ENCODE assay signal across 13 cellular contexts in genomic region chr17:61248399-61248798, GRCh38.
A peak's percentile ranks its signal among the peaks of the same experiment; 100 is the strongest.
DNase-seq lines count a peak whose midpoint lies in the region; ATAC-seq and TF ChIP-seq lines count a peak whose summit lies in the region.
"Had no signal": no experiment of that assay in that cellular context is flagged by ENCODE, and none has a peak within 500 bp of the region (broad histone marks: within the 10 kb centered on the region; RNA-seq: fewer than 3 reads in every experiment).

No MANE protein-coding gene starts in this region.

- no peak for DNase-seq in CD14-positive monocyte (ENCODE audit: low spot score)
- peak; percentile 63 for DNase-seq in M059J (ENCODE audit: low read depth)
- DNase-seq in ascending aorta (ENCODE audit: low spot score in 2 of 2) = no peak
- no peak for DNase-seq in mesothelial cell of epicardium (ENCODE audit: low spot score in 2 of 2, unreplicated experiment in 2 of 2)
- no peak for DNase-seq in COR-L47 (lab: John Stamatoyannopoulos, UW)
- DNase-seq: kidney, NCI-H1694, nucleus accumbens had no signal

- H3K4me1 ChIP-seq in ascending aorta = peaks cover 6 to 46% of the 10 kb centered on the region in 2 donors

- H3K9me3 Mint-ChIP-seq in CD14-positive monocyte = peaks cover 0 to 3% (median 0%) of the 10 kb centered on the region in 7 donors
- no peaks in the 10 kb centered on the region for H3K9me3 Mint-ChIP-seq in mesothelial cell of epicardium

- H3K4me1 Mint-ChIP-seq in CD14-positive monocyte = peaks cover 52% of the 10 kb centered on the region
- peaks cover 47% of the 10 kb centered on the region for H3K4me1 Mint-ChIP-seq in mesothelial cell of epicardium

- peak overlapping the region in 4 of 7 donors; percentile 2 to 52 (median 34) for H3K27ac Mint-ChIP-seq in CD14-positive monocyte
- peak overlapping the region; percentile 80 for H3K27ac Mint-ChIP-seq in mesothelial cell of epicardium

- H3K27me3 ChIP-seq in ascending aorta = no peaks in the 10 kb centered on the region

- ATAC-seq in GM19395 (IDR thresholded peaks at IDR 0.05; ENCODE audit: unreplicated experiment) (no peak), HG03520 (IDR thresholded peaks at IDR 0.05; ENCODE audit: unreplicated experiment) (no peak), HG02571 (IDR thresholded peaks at IDR 0.05; ENCODE audit: unreplicated experiment) (no peak)

- peak overlapping the region; percentile 55 to 73 for H3K27ac ChIP-seq in ascending aorta
- H3K27ac ChIP-seq: C4-2B, VCaP had no signal

- intact Hi-C loops in CD14-positive monocyte (cut with micrococcal nuclease) (no loop called here), ascending aorta (cut with DNase I) (no loop called here)

- no peak for TF ChIP-seq CTCF in CD14-positive monocyte (IDR thresholded peaks at IDR 0.05)
- no peak for TF ChIP-seq CTCF in ascending aorta (IDR thresholded peaks at IDR 0.05)
- TF ChIP-seq CTCF in mesothelial cell of epicardium (IDR thresholded peaks at IDR 0.05; ENCODE audit: unreplicated experiment) = no peak

- no peak overlapping the region for H3K4me3 ChIP-seq in ascending aorta

- peak overlapping the region in 1 of 2 donors; percentile 15 for H3K4me3 Mint-ChIP-seq in CD14-positive monocyte
- no peak overlapping the region for H3K4me3 Mint-ChIP-seq in mesothelial cell of epicardium

- H3K27me3 Mint-ChIP-seq in CD14-positive monocyte (ENCODE audit: low read depth in 3 of 3) (no peaks in the 10 kb centered on the region), mesothelial cell of epicardium (ENCODE audit: low read depth) (no peaks in the 10 kb centered on the region)

- H3K36me3 Mint-ChIP-seq in CD14-positive monocyte (no peaks in the 10 kb centered on the region), mesothelial cell of epicardium (peaks cover 1% of the 10 kb centered on the region)

- H3K36me3 ChIP-seq in ascending aorta = no peaks in the 10 kb centered on the region

- H3K9me3 ChIP-seq in ascending aorta = no peaks in the 10 kb centered on the region
